ENCODE assay signal across 28 cellular contexts in the genomic region with DNA sequence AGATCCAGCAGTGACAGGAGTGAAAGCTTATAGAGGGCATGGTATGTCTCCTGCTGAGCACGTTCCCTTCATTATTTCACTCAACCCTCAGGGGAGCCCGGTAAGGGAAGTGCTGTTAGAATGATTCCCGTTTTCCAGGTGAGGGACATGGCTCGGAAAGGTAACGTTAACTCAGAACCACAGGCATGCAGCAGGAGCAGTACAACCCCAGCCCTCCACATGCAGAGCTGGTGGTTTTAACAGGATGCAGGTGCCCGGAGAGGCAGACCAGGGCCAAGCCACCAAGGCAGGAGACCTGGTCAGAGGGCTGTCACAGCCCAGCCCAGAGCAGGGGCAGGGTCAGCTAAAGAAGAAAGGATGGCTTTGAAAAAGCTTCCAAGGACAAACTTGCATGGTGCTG.
"Had no signal": no experiment of that assay in that cellular context is flagged by ENCODE, and none has a peak within 500 bp of the region (broad histone marks: within the 10 kb centered on the region; RNA-seq: fewer than 3 reads in every experiment).

No MANE protein-coding gene starts in this region.

- H3K4me3 ChIP-seq: left lung, lung, neural progenitor cell, ovary, skin epidermis, transverse colon, upper lobe of right lung, uterus had no signal

- H3K9me3 Mint-ChIP-seq: natural killer cell; neural progenitor cell; stimulated activated effector memory CD8-positive, alpha-beta T cell treated with anti-CD3 and anti-CD28 coated beads, Interleukin-12 subunit alpha, Interleukin-12 subunit beta, amount 100 ng/mL, for 72 hours; stimulated activated naive CD8-positive, alpha-beta T cell treated with anti-CD3 and anti-CD28 coated beads, Interleukin-15, amount 100 ng/mL, for 72 hours had no signal

- H3K36me3 Mint-ChIP-seq: mesothelial cell of epicardium; natural killer cell; neural progenitor cell; stimulated activated effector memory CD8-positive, alpha-beta T cell treated with anti-CD3 and anti-CD28 coated beads, Interleukin-12 subunit alpha, Interleukin-12 subunit beta, amount 100 ng/mL, for 72 hours had no signal

- H3K27ac Mint-ChIP-seq: mesothelial cell of epicardium; naive B cell; natural killer cell; nephron progenitor cell; neural progenitor cell; progenitor cell of endocrine pancreas; stimulated activated effector memory CD8-positive, alpha-beta T cell treated with anti-CD3 and anti-CD28 coated beads, Interleukin-12 subunit alpha, Interleukin-12 subunit beta, amount 100 ng/mL, for 72 hours; stimulated activated naive CD8-positive, alpha-beta T cell treated with anti-CD3 and anti-CD28 coated beads, Interleukin-15, amount 100 ng/mL, for 72 hours had no signal

- H3K4me1 ChIP-seq: left lung, neural progenitor cell, transverse colon, upper lobe of right lung, uterus had no signal

- H3K36me3 ChIP-seq: left lung, neural progenitor cell, neutrophil, ovary, transverse colon, upper lobe of right lung, uterus had no signal

- H3K27ac ChIP-seq: left lung, neural progenitor cell, neutrophil, ovary, skin epidermis, transverse colon, upper lobe of right lung, uterus had no signal

- DNase-seq: hippocampal formation; kidney; left colon; left lung; mesendoderm; naive B cell; natural killer cell; nephron progenitor cell; occipital lobe; ovary; right cardiac atrium; stimulated activated CD4-positive, alpha-beta T cell treated with anti-CD3 and anti-CD28 coated beads, Interleukin-12 subunit alpha, Interleukin-12 subunit beta, amount 100 ng/mL, for 4 hours; stimulated activated CD4-positive, alpha-beta T cell treated with anti-CD3 and anti-CD28 coated beads, Interleukin-15, amount 100 ng/mL, for 24 hours; stimulated activated CD4-positive, alpha-beta T cell treated with anti-CD3 and anti-CD28 coated beads, Interleukin-2, amount 100 ng/mL, for 24 hours; stimulated activated CD4-positive, alpha-beta T cell treated with anti-CD3 and anti-CD28 coated beads, Interleukin-4, amount 100 ng/mL, for 24 hours; stimulated activated naive CD4-positive, alpha-beta T cell treated with Interleukin-2 at 50 U/mL for 16 hours; stimulated activated naive CD8-positive, alpha-beta T cell treated with anti-CD3 and anti-CD28 coated beads, Interleukin-15, amount 100 ng/mL, for 72 hours; substantia nigra; transverse colon; upper lobe of right lung; uterus had no signal

- H3K9me3 ChIP-seq: left lung, neutrophil, ovary, transverse colon, upper lobe of right lung, uterus had no signal

- H3K4me1 Mint-ChIP-seq: mesothelial cell of epicardium; natural killer cell; stimulated activated effector memory CD8-positive, alpha-beta T cell treated with anti-CD3 and anti-CD28 coated beads, Interleukin-12 subunit alpha, Interleukin-12 subunit beta, amount 100 ng/mL, for 72 hours; stimulated activated naive CD8-positive, alpha-beta T cell treated with anti-CD3 and anti-CD28 coated beads, Interleukin-15, amount 100 ng/mL, for 72 hours had no signal

- H3K27me3 ChIP-seq: left lung, neural progenitor cell, neutrophil, ovary, transverse colon, upper lobe of right lung, uterus had no signal

- H3K4me3 Mint-ChIP-seq: mesothelial cell of epicardium; naive B cell; natural killer cell; nephron progenitor cell; neural progenitor cell; stimulated activated effector memory CD8-positive, alpha-beta T cell treated with anti-CD3 and anti-CD28 coated beads, Interleukin-12 subunit alpha, Interleukin-12 subunit beta, amount 100 ng/mL, for 72 hours; stimulated activated naive CD8-positive, alpha-beta T cell treated with anti-CD3 and anti-CD28 coated beads, Interleukin-15, amount 100 ng/mL, for 72 hours had no signal
